ENCODE assay signal across 8 cellular contexts in the genomic region with DNA sequence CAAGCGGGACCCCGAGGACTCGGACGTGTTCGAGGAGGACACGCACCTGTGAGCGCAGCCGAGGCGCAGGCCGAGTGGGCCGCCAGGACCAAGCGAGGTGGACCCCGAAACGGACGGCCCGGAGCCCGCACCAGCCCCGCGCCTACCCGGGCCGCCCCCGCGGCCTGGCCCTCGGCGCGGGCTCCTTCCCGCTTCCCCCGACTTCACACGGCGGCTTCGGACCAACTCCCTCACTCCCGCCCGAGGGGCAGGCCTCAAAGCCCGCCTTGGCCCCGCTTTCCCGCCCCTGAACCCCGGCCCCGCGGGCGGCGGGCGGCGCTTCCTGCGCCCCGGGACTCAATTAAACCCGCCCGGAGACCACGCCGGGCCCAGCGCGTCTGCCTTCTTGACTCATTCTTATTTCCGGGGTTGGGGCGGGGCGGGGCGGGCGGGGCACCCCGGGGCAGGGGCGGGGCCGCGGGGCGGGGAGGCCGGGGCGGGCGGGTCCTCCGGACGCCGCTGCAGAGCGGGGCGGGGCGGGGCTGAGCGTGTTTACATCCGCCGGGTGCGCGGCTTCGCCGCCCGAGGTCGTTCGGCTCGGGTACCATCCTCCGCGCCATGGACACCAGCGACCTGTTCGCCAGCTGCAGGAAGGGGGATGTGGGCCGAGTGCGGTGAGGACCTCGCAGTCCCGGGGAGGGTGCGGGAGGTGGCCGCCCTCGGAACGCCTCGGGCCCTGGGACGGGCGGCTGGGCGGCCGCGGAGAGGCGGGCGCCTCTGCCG. TPM values are rescaled to one million over a fixed set of nuclear protein-coding genes. Genes with fewer than 3 reads are reported as not detected.
DNase-seq lines count a peak whose midpoint lies in the region; ATAC-seq and TF ChIP-seq lines count a peak whose summit lies in the region.

A gene (plus strand): TSS at position 524 of the 762 bp plus-strand sequence. CDS start 74 bp downstream, at position 598.

- H3K27ac ChIP-seq in PC-9 (peak within 1 kb of the TSS; percentile 56), esophagus squamous epithelium (peak within 1 kb of the TSS; percentile 86 to 96 (median 94))

- ATAC-seq in GM21367 (IDR thresholded peaks at IDR 0.05; ENCODE audit: unreplicated experiment) (peak; percentile 64), naive B cell (ENCODE audit: low read depth in 2 of 2) (peak; percentile 81 to 84)
- peak; percentile 90 to 91 for ATAC-seq in activated T-cell treated with anti-CD3 and anti-CD28 coated beads, Interleukin-2, amount 50 U/mL, for 4 hours
- ATAC-seq in stimulated activated memory B cell treated with anti-CD40 and anti-IgM and Interleukin-4, amounts not matched to agents 10 μg/mL and 1 μg/mL and 100 μg/mL, for 72 hours: peak; percentile 90

- TSS peak; percentile 73 for BruUV-seq in PC-9 (replicated peaks; lab: Mats Ljungman, UMichigan)

- DNase-seq in COLO668 (lab: John Stamatoyannopoulos, UW; ENCODE audit: unreplicated experiment): peak; percentile 87
- DNase-seq in HuH-7 (ENCODE audit: low spot score): peak; percentile 91
- DNase-seq in PC-9: peak; percentile 54 to 79
- DNase-seq in activated T-cell treated with anti-CD3 and anti-CD28 coated beads, Interleukin-2, amount 50 U/mL, for 4 hours: peak; percentile 81
- peak; percentile 53 for DNase-seq in esophagus squamous epithelium (lab: John Stamatoyannopoulos, UW)
- DNase-seq in naive B cell: peak; percentile 79

- no peaks in the 10 kb centered on the region for H3K27me3 Mint-ChIP-seq in activated T-cell treated with anti-CD3 and anti-CD28 coated beads, Interleukin-2, amount 50 U/mL, for 4 hours (ENCODE audit: low read depth)
- peaks cover 0 to 8% (median 0%) of the 10 kb centered on the region in 3 donors for H3K27me3 Mint-ChIP-seq in naive B cell
- no peaks in the 10 kb centered on the region for H3K27me3 Mint-ChIP-seq in stimulated activated memory B cell treated with anti-CD40 and anti-IgM and Interleukin-4, amounts not matched to agents 10 μg/mL and 1 μg/mL and 100 μg/mL, for 72 hours

- peak in 3 of 4 donors; percentile 45 to 83 (median 81) for TF ChIP-seq POLR2A in esophagus squamous epithelium (IDR thresholded peaks at IDR 0.05)

- H4K20me1 ChIP-seq in PC-9 (ENCODE audit: insufficient read depth): no peaks in the 10 kb centered on the region

- H3K9me3 ChIP-seq in PC-9 (ENCODE audit: insufficient read depth, low read depth): no peaks in the 10 kb centered on the region
- no peaks in the 10 kb centered on the region for H3K9me3 ChIP-seq in esophagus squamous epithelium

- peak within 1 kb of the TSS; percentile 95 for H2AFZ ChIP-seq in PC-9

- H3K4me2 ChIP-seq in PC-9: peak within 1 kb of the TSS; percentile 99

- H3K4me1 ChIP-seq in PC-9 (replicated peaks; ENCODE audit: insufficient read depth) (peaks cover 7% of the 10 kb centered on the region; the same call in 1 of the 2 replicates), esophagus squamous epithelium (peaks cover 22 to 56% (median 24%) of the 10 kb centered on the region in 3 donors)

- no peaks in the 10 kb centered on the region for H3F3A ChIP-seq in PC-9 (ENCODE audit: insufficient read depth, low read depth)

- intact Hi-C loops in PC-9 (cut with micrococcal nuclease; ENCODE audit: unreplicated experiment) (loop anchor here (2.0 to 10.0 kb wide), 4 partner anchors 18 to 1382 kb away; a partner anchor contains a TSS), esophagus squamous epithelium (cut with DNase I) (loop anchor here (10.0 kb wide), 1 partner anchor 152 kb away; a partner anchor contains a TSS)

- POLR2A ChIA-PET in PC-9 (lab: Charles Lee; ENCODE audit: unreplicated experiment): interaction anchor here (0.6 kb wide), 1 partner anchor 12 kb away, joined by 9 read pairs; no protein-coding TSS in a partner anchor

- no peaks in the 10 kb centered on the region for H3K9me2 ChIP-seq in PC-9 (ENCODE audit: insufficient read depth)

- H3K27me3 ChIP-seq in PC-9 (ENCODE audit: insufficient read depth, low read depth): no peaks in the 10 kb centered on the region
- H3K27me3 ChIP-seq in esophagus squamous epithelium: no peaks in the 10 kb centered on the region

- peak within 1 kb of the TSS; percentile 85 for H3K4me3 ChIP-seq in PC-9
- peak within 1 kb of the TSS; percentile 73 to 98 (median 88) for H3K4me3 ChIP-seq in esophagus squamous epithelium

- peak within 1 kb of the TSS; percentile 90 to 99 (median 96) for H3K27ac Mint-ChIP-seq in naive B cell
- peak within 1 kb of the TSS; percentile 94 for H3K27ac Mint-ChIP-seq in stimulated activated memory B cell treated with anti-CD40 and anti-IgM and Interleukin-4, amounts not matched to agents 10 μg/mL and 1 μg/mL and 100 μg/mL, for 72 hours

- no peaks in the 10 kb centered on the region for H3K9me3 Mint-ChIP-seq in activated T-cell treated with anti-CD3 and anti-CD28 coated beads, Interleukin-2, amount 50 U/mL, for 4 hours
- no peaks in the 10 kb centered on the region for H3K9me3 Mint-ChIP-seq in naive B cell
- no peaks in the 10 kb centered on the region for H3K9me3 Mint-ChIP-seq in stimulated activated memory B cell treated with anti-CD40 and anti-IgM and Interleukin-4, amounts not matched to agents 10 μg/mL and 1 μg/mL and 100 μg/mL, for 72 hours

- peak within 1 kb of the TSS; percentile 87 for H3K4me3 Mint-ChIP-seq in activated T-cell treated with anti-CD3 and anti-CD28 coated beads, Interleukin-2, amount 50 U/mL, for 4 hours
- peak within 1 kb of the TSS; percentile 86 to 97 (median 92) for H3K4me3 Mint-ChIP-seq in naive B cell
- H3K4me3 Mint-ChIP-seq in stimulated activated memory B cell treated with anti-CD40 and anti-IgM and Interleukin-4, amounts not matched to agents 10 μg/mL and 1 μg/mL and 100 μg/mL, for 72 hours: peak within 1 kb of the TSS; percentile 91

- H3K36me3 ChIP-seq in PC-9 (ENCODE audit: low read depth) (no peaks in the 10 kb centered on the region), esophagus squamous epithelium (peaks cover 0 to 21% (median 0%) of the 10 kb centered on the region in 3 donors)

- TF ChIP-seq CTCF in PC-9 (conservative IDR thresholded peaks at IDR 0.05) (no peak), esophagus squamous epithelium (IDR thresholded peaks at IDR 0.05) (no peak)

- H3K4me1 Mint-ChIP-seq in activated T-cell treated with anti-CD3 and anti-CD28 coated beads, Interleukin-2, amount 50 U/mL, for 4 hours (ENCODE audit: low read depth): peaks cover 27% of the 10 kb centered on the region
- peaks cover 15 to 46% (median 43%) of the 10 kb centered on the region in 3 donors for H3K4me1 Mint-ChIP-seq in naive B cell
- H3K4me1 Mint-ChIP-seq in stimulated activated memory B cell treated with anti-CD40 and anti-IgM and Interleukin-4, amounts not matched to agents 10 μg/mL and 1 μg/mL and 100 μg/mL, for 72 hours: peaks cover 54% of the 10 kb centered on the region

- WGBS in esophagus squamous epithelium, 2 donors: no CpG with 5 or more reads among the region's 102 CpGs

- H3K79me2 ChIP-seq in PC-9 (ENCODE audit: low read depth): no peaks in the 10 kb centered on the region

- CTCF ChIA-PET in PC-9 (lab: Charles Lee): no interaction called here

- H3K36me3 Mint-ChIP-seq in activated T-cell treated with anti-CD3 and anti-CD28 coated beads, Interleukin-2, amount 50 U/mL, for 4 hours (ENCODE audit: insufficient read depth): peaks cover 8% of the 10 kb centered on the region
- H3K36me3 Mint-ChIP-seq in naive B cell: peaks cover 0 to 11% of the 10 kb centered on the region in 2 donors
- H3K36me3 Mint-ChIP-seq in stimulated activated memory B cell treated with anti-CD40 and anti-IgM and Interleukin-4, amounts not matched to agents 10 μg/mL and 1 μg/mL and 100 μg/mL, for 72 hours: peaks cover 20% of the 10 kb centered on the region

RNA-seq across cellular contexts. Expression of the gene that starts here (rescaled TPM):
- total RNA-seq in PC-9 (2021) (39.1 and 57.1 TPM in 2 replicates), esophagus squamous epithelium (10 to 100 TPM in 1 of 4 donors, 1 to 10 TPM in 3; 5.6 to 21.4 (median 6.3) TPM)
- 1 to 10 TPM; 4.7 to 8.8 (median 6.1) TPM for total RNA-seq in activated T-cell treated with anti-CD3 and anti-CD28 coated beads, Interleukin-2, amount 50 U/mL, for 4 hours
- 10 to 100 TPM; 57.4 to 88.4 (median 79.4) TPM for polyA plus RNA-seq in naive B cell (ENCODE audit: low read depth in 6 of 6)

Comparison
In these comparisons a context has a peak if more than half of its experiments do, and no peak if none do; other contexts are left out.
1. Peak in every context shown above with its lines: DNase-seq, ATAC-seq, H3K4me3 ChIP-seq and H3K27ac ChIP-seq.